1 cellular context compared by ENCODE assay signal in the genomic region with DNA sequence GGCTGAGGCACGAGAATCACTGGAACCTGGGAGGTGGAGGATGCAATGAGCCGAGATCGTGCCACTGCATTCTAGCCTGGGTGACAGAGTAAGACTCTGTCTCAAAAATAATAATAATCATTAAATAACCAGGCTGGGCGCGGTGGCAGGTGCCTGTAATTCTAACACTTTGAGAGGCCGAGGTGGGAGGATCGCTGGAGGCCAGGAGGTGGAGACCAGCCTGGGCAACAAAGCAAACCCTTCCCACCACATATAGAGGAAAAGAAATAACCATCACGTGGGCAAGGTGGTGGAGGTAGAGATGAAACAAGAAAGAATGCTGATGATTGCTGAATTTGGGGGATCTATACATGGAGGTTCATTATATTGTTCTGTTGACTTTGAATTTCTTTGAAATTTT.
TF ChIP-seq lines count a peak whose summit lies in the region.

No MANE protein-coding gene starts in this region.

TF ChIP-seq in HepG2, 621 proteins besides CTCF, POLR2A, EP300 and RAD21 (continued from another document):
- 0 out of 2 replicates have a peak, but pooled peaks have one; percentile 5 for TF ChIP-seq BCL3 (CRISPR knock-in tag; IDR thresholded peaks at IDR 0.05)
- TF ChIP-seq ZNF761 (CRISPR knock-in tag; conservative IDR thresholded peaks at IDR 0.05), result no peak
- no peak for TF ChIP-seq PHF21A (CRISPR knock-in tag; IDR thresholded peaks at IDR 0.05)
- 0 out of 2 replicates have a peak, but pooled peaks have one; percentile 9 for TF ChIP-seq AHR (CRISPR knock-in tag; IDR thresholded peaks at IDR 0.05)
- no peak for TF ChIP-seq SMARCC2 (IDR thresholded peaks at IDR 0.05)
- no peak for TF ChIP-seq ZNF224 (CRISPR knock-in tag; IDR thresholded peaks at IDR 0.05)
- TF ChIP-seq, protein P1, sequence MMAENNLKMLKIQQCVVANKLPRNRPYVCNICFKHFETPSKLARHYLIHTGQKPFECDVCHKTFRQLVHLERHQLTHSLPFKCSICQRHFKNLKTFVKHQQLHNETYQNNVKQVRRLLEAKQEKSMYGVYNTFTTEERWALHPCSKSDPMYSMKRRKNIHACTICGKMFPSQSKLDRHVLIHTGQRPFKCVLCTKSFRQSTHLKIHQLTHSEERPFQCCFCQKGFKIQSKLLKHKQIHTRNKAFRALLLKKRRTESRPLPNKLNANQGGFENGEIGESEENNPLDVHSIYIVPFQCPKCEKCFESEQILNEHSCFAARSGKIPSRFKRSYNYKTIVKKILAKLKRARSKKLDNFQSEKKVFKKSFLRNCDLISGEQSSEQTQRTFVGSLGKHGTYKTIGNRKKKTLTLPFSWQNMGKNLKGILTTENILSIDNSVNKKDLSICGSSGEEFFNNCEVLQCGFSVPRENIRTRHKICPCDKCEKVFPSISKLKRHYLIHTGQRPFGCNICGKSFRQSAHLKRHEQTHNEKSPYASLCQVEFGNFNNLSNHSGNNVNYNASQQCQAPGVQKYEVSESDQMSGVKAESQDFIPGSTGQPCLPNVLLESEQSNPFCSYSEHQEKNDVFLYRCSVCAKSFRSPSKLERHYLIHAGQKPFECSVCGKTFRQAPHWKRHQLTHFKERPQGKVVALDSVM (CRISPR knock-in tag; IDR thresholded peaks at IDR 0.05), result peak; percentile 97
- TF ChIP-seq YY1 (IDR thresholded peaks at IDR 0.05; ENCODE audit: insufficient read depth, insufficient replicate concordance, low read depth, low read length), result peak; percentile 6
- TF ChIP-seq, protein P2, sequence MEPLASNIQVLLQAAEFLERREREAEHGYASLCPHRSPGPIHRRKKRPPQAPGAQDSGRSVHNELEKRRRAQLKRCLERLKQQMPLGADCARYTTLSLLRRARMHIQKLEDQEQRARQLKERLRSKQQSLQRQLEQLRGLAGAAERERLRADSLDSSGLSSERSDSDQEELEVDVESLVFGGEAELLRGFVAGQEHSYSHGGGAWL (CRISPR knock-in tag; IDR thresholded peaks at IDR 0.05), result no peak
- TF ChIP-seq, protein P3, sequence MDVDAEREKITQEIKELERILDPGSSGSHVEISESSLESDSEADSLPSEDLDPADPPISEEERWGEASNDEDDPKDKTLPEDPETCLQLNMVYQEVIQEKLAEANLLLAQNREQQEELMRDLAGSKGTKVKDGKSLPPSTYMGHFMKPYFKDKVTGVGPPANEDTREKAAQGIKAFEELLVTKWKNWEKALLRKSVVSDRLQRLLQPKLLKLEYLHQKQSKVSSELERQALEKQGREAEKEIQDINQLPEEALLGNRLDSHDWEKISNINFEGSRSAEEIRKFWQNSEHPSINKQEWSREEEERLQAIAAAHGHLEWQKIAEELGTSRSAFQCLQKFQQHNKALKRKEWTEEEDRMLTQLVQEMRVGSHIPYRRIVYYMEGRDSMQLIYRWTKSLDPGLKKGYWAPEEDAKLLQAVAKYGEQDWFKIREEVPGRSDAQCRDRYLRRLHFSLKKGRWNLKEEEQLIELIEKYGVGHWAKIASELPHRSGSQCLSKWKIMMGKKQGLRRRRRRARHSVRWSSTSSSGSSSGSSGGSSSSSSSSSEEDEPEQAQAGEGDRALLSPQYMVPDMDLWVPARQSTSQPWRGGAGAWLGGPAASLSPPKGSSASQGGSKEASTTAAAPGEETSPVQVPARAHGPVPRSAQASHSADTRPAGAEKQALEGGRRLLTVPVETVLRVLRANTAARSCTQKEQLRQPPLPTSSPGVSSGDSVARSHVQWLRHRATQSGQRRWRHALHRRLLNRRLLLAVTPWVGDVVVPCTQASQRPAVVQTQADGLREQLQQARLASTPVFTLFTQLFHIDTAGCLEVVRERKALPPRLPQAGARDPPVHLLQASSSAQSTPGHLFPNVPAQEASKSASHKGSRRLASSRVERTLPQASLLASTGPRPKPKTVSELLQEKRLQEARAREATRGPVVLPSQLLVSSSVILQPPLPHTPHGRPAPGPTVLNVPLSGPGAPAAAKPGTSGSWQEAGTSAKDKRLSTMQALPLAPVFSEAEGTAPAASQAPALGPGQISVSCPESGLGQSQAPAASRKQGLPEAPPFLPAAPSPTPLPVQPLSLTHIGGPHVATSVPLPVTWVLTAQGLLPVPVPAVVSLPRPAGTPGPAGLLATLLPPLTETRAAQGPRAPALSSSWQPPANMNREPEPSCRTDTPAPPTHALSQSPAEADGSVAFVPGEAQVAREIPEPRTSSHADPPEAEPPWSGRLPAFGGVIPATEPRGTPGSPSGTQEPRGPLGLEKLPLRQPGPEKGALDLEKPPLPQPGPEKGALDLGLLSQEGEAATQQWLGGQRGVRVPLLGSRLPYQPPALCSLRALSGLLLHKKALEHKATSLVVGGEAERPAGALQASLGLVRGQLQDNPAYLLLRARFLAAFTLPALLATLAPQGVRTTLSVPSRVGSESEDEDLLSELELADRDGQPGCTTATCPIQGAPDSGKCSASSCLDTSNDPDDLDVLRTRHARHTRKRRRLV (CRISPR knock-in tag; IDR thresholded peaks at IDR 0.05), result no peak
- TF ChIP-seq, protein P4, sequence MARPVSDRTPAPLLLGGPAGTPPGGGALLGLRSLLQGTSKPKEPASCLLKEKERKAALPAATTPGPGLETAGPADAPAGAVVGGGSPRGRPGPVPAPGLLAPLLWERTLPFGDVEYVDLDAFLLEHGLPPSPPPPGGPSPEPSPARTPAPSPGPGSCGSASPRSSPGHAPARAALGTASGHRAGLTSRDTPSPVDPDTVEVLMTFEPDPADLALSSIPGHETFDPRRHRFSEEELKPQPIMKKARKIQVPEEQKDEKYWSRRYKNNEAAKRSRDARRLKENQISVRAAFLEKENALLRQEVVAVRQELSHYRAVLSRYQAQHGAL (CRISPR knock-in tag; IDR thresholded peaks at IDR 0.05; ENCODE audit: not compliant biosample characterization), result no peak
- no peak for TF ChIP-seq NR0B2 (CRISPR knock-in tag; IDR thresholded peaks at IDR 0.05)
- no peak for TF ChIP-seq SP5 (CRISPR knock-in tag; IDR thresholded peaks at IDR 0.05; ENCODE audit: borderline replicate concordance, low read depth)
- 0 out of 2 replicates have a peak, but pooled peaks have one; percentile 64 for TF ChIP-seq GLI4 (CRISPR knock-in tag; IDR thresholded peaks at IDR 0.05; ENCODE audit: borderline replicate concordance)
- TF ChIP-seq, protein P5, sequence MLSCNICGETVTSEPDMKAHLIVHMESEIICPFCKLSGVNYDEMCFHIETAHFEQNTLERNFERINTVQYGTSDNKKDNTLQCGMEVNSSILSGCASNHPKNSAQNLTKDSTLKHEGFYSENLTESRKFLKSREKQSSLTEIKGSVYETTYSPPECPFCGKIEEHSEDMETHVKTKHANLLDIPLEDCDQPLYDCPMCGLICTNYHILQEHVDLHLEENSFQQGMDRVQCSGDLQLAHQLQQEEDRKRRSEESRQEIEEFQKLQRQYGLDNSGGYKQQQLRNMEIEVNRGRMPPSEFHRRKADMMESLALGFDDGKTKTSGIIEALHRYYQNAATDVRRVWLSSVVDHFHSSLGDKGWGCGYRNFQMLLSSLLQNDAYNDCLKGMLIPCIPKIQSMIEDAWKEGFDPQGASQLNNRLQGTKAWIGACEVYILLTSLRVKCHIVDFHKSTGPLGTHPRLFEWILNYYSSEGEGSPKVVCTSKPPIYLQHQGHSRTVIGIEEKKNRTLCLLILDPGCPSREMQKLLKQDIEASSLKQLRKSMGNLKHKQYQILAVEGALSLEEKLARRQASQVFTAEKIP (CRISPR knock-in tag; IDR thresholded peaks at IDR 0.05; ENCODE audit: borderline replicate concordance), result no peak
- no peak for TF ChIP-seq ZC3H13 (CRISPR knock-in tag; IDR thresholded peaks at IDR 0.05)
